Comparison of ENCODE assay signal across 1 cellular context in the genomic region with DNA sequence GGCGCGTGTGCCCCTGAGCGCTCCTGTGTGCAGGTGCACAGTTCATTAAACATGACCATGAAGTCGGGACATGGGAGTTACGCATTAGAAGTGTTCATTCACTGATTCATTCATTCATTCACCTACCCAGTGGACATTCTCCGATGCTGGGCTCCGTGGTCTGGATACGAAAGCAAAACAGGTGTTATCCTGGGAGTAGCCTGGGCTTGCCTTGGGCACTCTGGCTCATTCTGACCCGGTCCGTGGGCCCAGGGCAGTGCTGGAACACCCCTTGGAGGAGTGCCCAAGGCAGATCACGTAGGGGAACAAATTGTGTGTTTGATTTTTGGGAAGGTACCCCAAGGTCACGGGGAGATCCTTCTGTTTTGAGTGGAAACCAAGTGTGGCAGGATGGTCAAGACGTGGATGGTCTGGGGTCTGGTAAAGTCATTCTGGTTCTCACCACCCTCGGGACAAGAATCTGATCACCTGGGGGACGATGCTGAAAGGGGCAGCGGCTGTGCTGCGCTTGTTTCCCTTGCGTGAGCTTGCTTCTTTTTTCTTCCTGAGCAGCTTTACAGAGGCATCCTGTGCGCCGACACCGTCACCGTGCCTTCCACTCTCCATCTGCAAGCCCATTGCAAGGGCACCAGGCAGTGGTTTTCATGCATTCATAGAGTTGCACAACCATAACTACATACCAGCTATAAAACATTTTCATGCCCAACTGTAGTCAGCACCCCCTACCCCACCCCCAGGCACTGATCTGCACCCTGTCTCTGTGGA.
TF ChIP-seq lines count a peak whose summit lies in the region.

No MANE protein-coding gene starts in this region.

TF ChIP-seq in HepG2, 621 proteins besides CTCF, POLR2A, EP300 and RAD21:
- TF ChIP-seq ZNF34 (CRISPR knock-in tag; IDR thresholded peaks at IDR 0.05; ENCODE audit: borderline replicate concordance), result no peak
- 0 out of 2 replicates have a peak, but pooled peaks have one; percentile 1 for TF ChIP-seq CEBPB (IDR thresholded peaks at IDR 0.05; ENCODE audit: borderline replicate concordance, low read depth, low read length)
